ENCODE assay signal across 1 cellular context in genomic region chr2:209305746-209306196, GRCh38.
TF ChIP-seq lines count a peak whose summit lies in the region.

No MANE protein-coding gene starts in this region.

TF ChIP-seq in WTC11, 78 proteins besides CTCF, POLR2A, EP300 and RAD21 (continued from another document and continues in another):
- no peak for TF ChIP-seq USF2 (CRISPR knock-in tag; IDR thresholded peaks at IDR 0.05)
- no peak for TF ChIP-seq SMAD4 (CRISPR knock-in tag; IDR thresholded peaks at IDR 0.05)
- peak; percentile 60; the same call in 1 of the 2 replicates for TF ChIP-seq CREB1 (CRISPR knock-in tag; IDR thresholded peaks at IDR 0.05)
- no peak for TF ChIP-seq CBFB (CRISPR knock-in tag; IDR thresholded peaks at IDR 0.05; ENCODE audit: low read depth)
- peak; percentile 15; the same call in 1 of the 2 replicates for TF ChIP-seq ZNF671 (CRISPR knock-in tag; IDR thresholded peaks at IDR 0.05)
- no peak for TF ChIP-seq ERG (CRISPR knock-in tag; IDR thresholded peaks at IDR 0.05)
- TF ChIP-seq HMGA2 (CRISPR knock-in tag; IDR thresholded peaks at IDR 0.05), result no peak
- TF ChIP-seq KAT7 (CRISPR knock-in tag; IDR thresholded peaks at IDR 0.05; ENCODE audit: borderline replicate concordance), result no peak
- TF ChIP-seq FOXK1 (CRISPR knock-in tag; IDR thresholded peaks at IDR 0.05), result no peak
- peak; percentile 88; the same call in 1 of the 2 replicates for TF ChIP-seq EMX1 (CRISPR knock-in tag; IDR thresholded peaks at IDR 0.05)
- TF ChIP-seq CDX4 (CRISPR knock-in tag; IDR thresholded peaks at IDR 0.05; ENCODE audit: borderline replicate concordance), result no peak
- no peak for TF ChIP-seq TP53 (CRISPR knock-in tag; IDR thresholded peaks at IDR 0.05)
- no peak for TF ChIP-seq E2F1 (CRISPR knock-in tag; IDR thresholded peaks at IDR 0.05)
- peak; percentile 59; the same call in 1 of the 2 replicates for TF ChIP-seq RELA (CRISPR knock-in tag; IDR thresholded peaks at IDR 0.05; ENCODE audit: borderline replicate concordance)
- peak; percentile 87 for TF ChIP-seq NFATC4 (CRISPR knock-in tag; IDR thresholded peaks at IDR 0.05)
- 0 out of 2 replicates have a peak, but pooled peaks have one; percentile 34 for TF ChIP-seq AFF4 (CRISPR knock-in tag; IDR thresholded peaks at IDR 0.05; ENCODE audit: borderline replicate concordance)
- TF ChIP-seq ZNF263 (CRISPR knock-in tag; IDR thresholded peaks at IDR 0.05; ENCODE audit: low read depth), result no peak
- no peak for TF ChIP-seq MLX (CRISPR knock-in tag; IDR thresholded peaks at IDR 0.05)
- TF ChIP-seq ZNF425 (CRISPR knock-in tag; conservative IDR thresholded peaks at IDR 0.05), result peak; percentile 83; the same call in 1 of the 2 replicates
- no peak for TF ChIP-seq ZNF219 (CRISPR knock-in tag; IDR thresholded peaks at IDR 0.05; ENCODE audit: borderline replicate concordance)
- 0 out of 2 replicates have a peak, but pooled peaks have one; percentile 19 for TF ChIP-seq NFE2L1 (CRISPR knock-in tag; IDR thresholded peaks at IDR 0.05)
- no peak for TF ChIP-seq ARID4B (CRISPR knock-in tag; IDR thresholded peaks at IDR 0.05; ENCODE audit: borderline replicate concordance)
- TF ChIP-seq USF1 (CRISPR knock-in tag; IDR thresholded peaks at IDR 0.05), result no peak
- TF ChIP-seq SMAD3 (CRISPR knock-in tag; IDR thresholded peaks at IDR 0.05; ENCODE audit: borderline replicate concordance), result no peak
- TF ChIP-seq TEAD4 (CRISPR knock-in tag; IDR thresholded peaks at IDR 0.05), result no peak
- TF ChIP-seq ZNF138 (CRISPR knock-in tag; conservative IDR thresholded peaks at IDR 0.05), result 0 out of 2 replicates have a peak, but pooled peaks have one; percentile 82
- no peak for TF ChIP-seq IRF2 (CRISPR knock-in tag; IDR thresholded peaks at IDR 0.05; ENCODE audit: borderline replicate concordance, low read depth)
- TF ChIP-seq ZNF532 (CRISPR knock-in tag; IDR thresholded peaks at IDR 0.05; ENCODE audit: borderline replicate concordance), result peak; percentile 25; the same call in 1 of the 2 replicates
